Comparison of ENCODE assay signal across 8 cellular contexts in the genomic region with DNA sequence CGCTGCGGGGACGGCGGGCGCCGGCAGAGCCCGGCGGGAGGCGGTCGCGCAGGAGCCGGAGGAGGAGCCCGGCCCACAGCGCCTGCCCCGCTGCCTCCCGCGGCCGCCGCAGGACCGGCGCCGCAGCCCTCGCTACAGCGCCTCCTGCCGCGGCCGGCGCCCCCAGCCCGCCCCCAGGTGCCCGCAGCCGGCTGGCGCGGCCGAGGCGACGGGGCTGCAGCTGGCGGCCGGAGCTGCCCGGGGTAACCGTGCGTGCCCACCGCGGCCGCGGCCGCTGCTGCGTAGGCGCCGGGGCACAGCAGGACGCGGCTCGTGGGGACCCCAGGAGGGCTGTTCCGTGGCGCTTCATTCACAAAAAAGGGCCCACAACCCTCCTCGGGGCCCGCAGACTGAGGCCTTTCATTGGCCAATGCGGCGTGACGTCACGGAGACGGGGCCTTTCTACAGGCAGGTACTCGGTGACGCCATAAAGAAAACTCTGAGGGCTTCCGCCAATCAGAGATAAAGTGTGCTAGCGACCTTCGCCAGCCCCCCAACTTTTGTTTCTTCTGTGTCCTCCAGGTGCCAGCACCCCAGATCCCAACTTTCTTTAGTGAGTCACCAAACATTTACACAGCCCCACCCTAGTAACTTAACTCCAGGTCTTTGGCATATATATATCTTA. TPM values are rescaled to one million over a fixed set of nuclear protein-coding genes. Genes with fewer than 3 reads are reported as not detected.
DNase-seq lines count a peak whose midpoint lies in the region; ATAC-seq and TF ChIP-seq lines count a peak whose summit lies in the region.

TSS of gene CDC14B (minus strand) at position 353 of the 664 bp plus-strand sequence. CDS start 465 bp downstream, outside the sequence.

- peak within 1 kb of the TSS; percentile 52 for H3K4me3 ChIP-seq in GM12864 (ENCODE audit: low read depth, low read length)
- H3K4me3 ChIP-seq in HUES6 (ENCODE audit: low read depth, low read length): peak within 1 kb of the TSS; percentile 67
- peak within 1 kb of the TSS; percentile 66 for H3K4me3 ChIP-seq in fibroblast of pulmonary artery (replicated peaks; ENCODE audit: low read depth, low read length)

- H3K27ac ChIP-seq in HUES6 (ENCODE audit: low read depth, low read length): no peak within 1 kb of the TSS; the same call in 1 of the 2 replicates

- peaks cover 3 to 15% (median 11%) of the 10 kb centered on the region in 3 donors for H3K4me1 Mint-ChIP-seq in naive B cell

- no peaks in the 10 kb centered on the region for H3K36me3 Mint-ChIP-seq in naive B cell

- peak; percentile 77 to 79 for ATAC-seq in naive B cell (ENCODE audit: low read depth in 2 of 2)
- ATAC-seq in HG02852 (IDR thresholded peaks at IDR 0.05; ENCODE audit: unreplicated experiment): no peak

- H3K27me3 ChIP-seq in HUES6 (ENCODE audit: control insufficient read depth, insufficient read depth, low read length): peaks cover 15% of the 10 kb centered on the region; the same call in 1 of the 2 replicates

- H3K9me3 ChIP-seq in HUES6 (ENCODE audit: control insufficient read depth, insufficient read depth, low read depth, low read length): no peaks in the 10 kb centered on the region

- H3K9ac ChIP-seq in HUES6 (ENCODE audit: low read length): peak within 1 kb of the TSS; percentile 72

- H3K4me3 Mint-ChIP-seq in naive B cell: peak within 1 kb of the TSS; percentile 72 to 90 (median 76)

- TF ChIP-seq CTCF in GM12864 (IDR thresholded peaks at IDR 0.05; ENCODE audit: low read depth, low read length, missing control alignments) (no peak), fibroblast of pulmonary artery (IDR thresholded peaks at IDR 0.05; ENCODE audit: low read length, missing control alignments) (no peak)

- peaks cover 42 to 67% (median 44%) of the 10 kb centered on the region in 3 donors for H3K27me3 Mint-ChIP-seq in naive B cell

- H3K27ac Mint-ChIP-seq in naive B cell: peak within 1 kb of the TSS in 2 of 6 donors; percentile 26 to 57

- H3K4me1 ChIP-seq in HUES6 (ENCODE audit: control insufficient read depth, insufficient read depth, low read length): peaks cover 21% of the 10 kb centered on the region

- DNase-seq in GM12864 (ENCODE audit: low read depth) (peak; percentile 38), RPMI7951 (ENCODE audit: low read depth) (peak; percentile 87), fibroblast of pulmonary artery (ENCODE audit: low read depth) (peak; percentile 91), naive B cell (peak; percentile 44)
- DNase-seq in activated effector memory CD4-positive, alpha-beta T cell treated with Interleukin-2 at 50 U/mL for 16 hours: peak; percentile 32
- DNase-seq in stimulated activated CD8-positive, alpha-beta memory T cell treated with anti-CD3 and anti-CD28 coated beads, Interleukin-7, amount 100 ng/mL, for 4 hours (ENCODE audit: low read depth in 2 of 2): peak; percentile 61 to 62

- H3K9me3 Mint-ChIP-seq in naive B cell: peaks cover 0 to 5% (median 0%) of the 10 kb centered on the region in 7 donors

- H3K36me3 ChIP-seq in HUES6 (ENCODE audit: control insufficient read depth, insufficient read depth, low read length): no peaks in the 10 kb centered on the region

RNA-seq across cellular contexts. Expression of gene CDC14B, which starts in this region (rescaled TPM):
- total RNA-seq in RPMI7951 (2014; rRNA removed; shearing (Covaris generic)): 14.0 and 15.5 TPM in 2 replicates
- polyA plus RNA-seq in naive B cell (ENCODE audit: low read depth in 6 of 6): 1 to 10 TPM; 2.9 to 7.9 (median 5.2) TPM

Comparison
In these comparisons a context has a peak if more than half of its experiments do, and no peak if none do; other contexts are left out.
1. DNase-seq: peak in every context shown above with its lines; median percentile 91 in fibroblast of pulmonary artery; 87 in RPMI7951; 62 in stimulated activated CD8-positive, alpha-beta memory T cell treated with anti-CD3 and anti-CD28 coated beads, Interleukin-7, amount 100 ng/mL, for 4 hours; 44 in naive B cell; 38 in GM12864; 32 in activated effector memory CD4-positive, alpha-beta T cell treated with Interleukin-2 at 50 U/mL for 16 hours.